ENCODE assay signal across 9 cellular contexts in genomic region chr18:45667056-45667455, GRCh38.
DNase-seq lines count a peak whose midpoint lies in the region; ATAC-seq and TF ChIP-seq lines count a peak whose summit lies in the region.
"Had no signal": no experiment of that assay in that cellular context is flagged by ENCODE, and none has a peak within 500 bp of the region (broad histone marks: within the 10 kb centered on the region; RNA-seq: fewer than 3 reads in every experiment).

No MANE protein-coding gene starts in this region.

- peak overlapping the region; percentile 66 for H3K27ac ChIP-seq in OCI-LY3 (ENCODE audit: low read length)
- peak overlapping the region; percentile 70 for H3K27ac ChIP-seq in parathyroid adenoma

- H3K79me2 ChIP-seq in OCI-LY3 (ENCODE audit: low read length) (no peaks in the 10 kb centered on the region), parathyroid adenoma (no peaks in the 10 kb centered on the region)

- no peak for TF ChIP-seq CTCF in OCI-LY3 (IDR thresholded peaks at IDR 0.05; ENCODE audit: low read depth, low read length)
- no peak for TF ChIP-seq CTCF in parathyroid adenoma (IDR thresholded peaks at IDR 0.05)

- H3K9me3 ChIP-seq in OCI-LY3 (ENCODE audit: insufficient read depth, low read length) (no peaks in the 10 kb centered on the region), parathyroid adenoma (ENCODE audit: control insufficient read depth, low read length) (no peaks in the 10 kb centered on the region)

- ATAC-seq in activated CD4-positive, CD25-positive, alpha-beta regulatory T cell treated with anti-CD3 and anti-CD28 coated beads, Interleukin-2, amount 50 U/mL, for 24 hours, result peak; percentile 28 to 33
- ATAC-seq in HG02571 (IDR thresholded peaks at IDR 0.05; ENCODE audit: unreplicated experiment), result peak; percentile 40

- peak overlapping the region; percentile 54 for H2AFZ ChIP-seq in OCI-LY3 (ENCODE audit: low read depth, low read length)
- peak overlapping the region; percentile 83 for H2AFZ ChIP-seq in parathyroid adenoma

- H3K36me3 ChIP-seq in OCI-LY3 (replicated peaks; ENCODE audit: low read depth, low read length) (no peaks in the 10 kb centered on the region), parathyroid adenoma (ENCODE audit: control insufficient read depth, insufficient read depth, low read length) (no peaks in the 10 kb centered on the region)

- H3K27me3 ChIP-seq in OCI-LY3 (ENCODE audit: low read depth, low read length) (no peaks in the 10 kb centered on the region), parathyroid adenoma (ENCODE audit: control insufficient read depth, insufficient read depth, low read length) (no peaks in the 10 kb centered on the region)

- peak overlapping the region; percentile 57 for H3K9ac ChIP-seq in OCI-LY3 (ENCODE audit: low read length)
- no peak overlapping the region for H3K9ac ChIP-seq in parathyroid adenoma

- DNase-seq in activated CD4-positive, CD25-positive, alpha-beta regulatory T cell (lab: John Stamatoyannopoulos, UW), result no peak
- DNase-seq in DMS79 treated with DMSO at 0.1 percent for 48 hours (lab: John Stamatoyannopoulos, UW) (no peak), NAMALWA (ENCODE audit: low spot score) (no peak), foreskin melanocyte (no peak)
- DNase-seq: ACHN had no signal

- H3K4me3 ChIP-seq in OCI-LY3 (ENCODE audit: low read length), result peak overlapping the region; percentile 57
- H3K4me3 ChIP-seq in parathyroid adenoma (ENCODE audit: low read depth, low read length), result peak overlapping the region; percentile 1

- peaks cover 60% of the 10 kb centered on the region for H3K4me1 ChIP-seq in OCI-LY3 (ENCODE audit: low read length)
- H3K4me1 ChIP-seq in parathyroid adenoma, result peaks cover 21% of the 10 kb centered on the region

- H4K20me1 ChIP-seq in OCI-LY3 (ENCODE audit: insufficient read depth, low read length), result no peaks in the 10 kb centered on the region

- peak overlapping the region; percentile 86 for H3K4me2 ChIP-seq in OCI-LY3 (ENCODE audit: low read length)
- peak overlapping the region; percentile 11 for H3K4me2 ChIP-seq in parathyroid adenoma (ENCODE audit: low read length)
